17 cellular contexts compared by ENCODE assay signal in genomic region chr6:1143655-1144054, GRCh38.
"Had no signal": no experiment of that assay in that cellular context is flagged by ENCODE, and none has a peak within 500 bp of the region (broad histone marks: within the 10 kb centered on the region; RNA-seq: fewer than 3 reads in every experiment).

No MANE protein-coding gene starts in this region.

- H3K4me1 ChIP-seq: gastrocnemius medialis, heart right ventricle, left lung had no signal

- ATAC-seq: activated CD8-positive, alpha-beta memory T cell treated with anti-CD3 and anti-CD28 coated beads, Interleukin-2, amount 10 ng/mL, durations not matched to agents 7 days and 5 days; esophagus mucosa; gastrocnemius medialis; heart right ventricle; left lung; stimulated activated memory B cell treated with anti-CD40 and anti-IgM and Interleukin-4, amounts not matched to agents 10 μg/mL and 1 μg/mL and 100 μg/mL, for 72 hours had no signal

- H3K36me3 ChIP-seq: gastrocnemius medialis, heart right ventricle, left lung had no signal

- H3K9me3 ChIP-seq: gastrocnemius medialis had no signal

- H3K27ac ChIP-seq: coronary artery, gastrocnemius medialis, heart right ventricle, left lung, VCaP had no signal

- H3K4me3 ChIP-seq: coronary artery, gastrocnemius medialis, heart right ventricle, left lung had no signal

- DNase-seq: activated CD4-positive, alpha-beta memory T cell treated with anti-CD3 and anti-CD28 coated beads for 36 hours; activated CD8-positive, alpha-beta memory T cell treated with anti-CD3 and anti-CD28 coated beads, Interleukin-2, amount 10 ng/mL, durations not matched to agents 7 days and 5 days; activated naive CD4-positive, alpha-beta T cell treated with anti-CD3 and anti-CD28 coated beads, Interleukin-2, amount 50 U/mL, for 16 hours; activated T-cell treated with anti-CD3 and anti-CD28 coated beads, Interleukin-2, amount 50 U/mL, for 1 hour; amniotic stem cell; central memory CD4-positive, alpha-beta T cell; gastrocnemius medialis; heart right ventricle; left lung; mammary epithelial cell; naive B cell; stimulated activated CD4-positive, alpha-beta T cell treated with anti-CD3 and anti-CD28 coated beads, Interleukin-2, amount 100 ng/mL, for 48 hours; T-helper 1 cell had no signal
